Comparison of ENCODE assay signal across 13 cellular contexts in genomic region chr3:126850370-126851085, GRCh38.
A peak's percentile ranks its signal among the peaks of the same experiment; 100 is the strongest.
DNase-seq lines count a peak whose midpoint lies in the region; ATAC-seq, FAIRE-seq and TF ChIP-seq lines count a peak whose summit lies in the region.
"Had no signal": no experiment of that assay in that cellular context is flagged by ENCODE, and none has a peak within 500 bp of the region (broad histone marks: within the 10 kb centered on the region; RNA-seq: fewer than 3 reads in every experiment).

No MANE protein-coding gene starts in this region.

- peak overlapping the region; percentile 95 for H3K27ac Mint-ChIP-seq in endodermal cell
- H3K27ac Mint-ChIP-seq: immature natural killer cell had no signal

- H3K9ac ChIP-seq in endodermal cell (ENCODE audit: extremely low read depth, low read length, poor library complexity, severe bottlenecking): peak overlapping the region; percentile 68

- H3K27me3 Mint-ChIP-seq in endodermal cell (ENCODE audit: insufficient read depth): no peaks in the 10 kb centered on the region

- H3K4me1 Mint-ChIP-seq in endodermal cell: peaks cover 75% of the 10 kb centered on the region
- H3K4me1 Mint-ChIP-seq: immature natural killer cell had no signal

- H3K9me3 ChIP-seq in endodermal cell (ENCODE audit: control insufficient read depth, low read length): no peaks in the 10 kb centered on the region
- no peaks in the 10 kb centered on the region for H3K9me3 ChIP-seq in left lung
- H3K9me3 ChIP-seq: BE2C had no signal

- H3K27me3 ChIP-seq in endodermal cell (ENCODE audit: control insufficient read depth, insufficient read depth, low read length, poor library complexity, severe bottlenecking) (no peaks in the 10 kb centered on the region), left lung (no peaks in the 10 kb centered on the region)
- H3K27me3 ChIP-seq: BE2C had no signal

- intact Hi-C loops in left lung (cut with DNase I): no loop called here

- ATAC-seq in left lung: peak; percentile 91
- ATAC-seq in GM18517 (IDR thresholded peaks at IDR 0.05; ENCODE audit: unreplicated experiment): no peak
- ATAC-seq in HG03432 (IDR thresholded peaks at IDR 0.05; ENCODE audit: unreplicated experiment): no peak
- ATAC-seq: K562 had no signal

- no peak for TF ChIP-seq CTCF in endodermal cell (conservative IDR thresholded peaks at IDR 0.05)
- TF ChIP-seq CTCF in left lung (IDR thresholded peaks at IDR 0.05): no peak

- peaks cover 3% of the 10 kb centered on the region for H3K36me3 Mint-ChIP-seq in endodermal cell (ENCODE audit: low read depth)

- H3K4me1 ChIP-seq in endodermal cell (ENCODE audit: control insufficient read depth, insufficient read depth, low read length) (peaks cover 45% of the 10 kb centered on the region), left lung (no peaks in the 10 kb centered on the region)
- H3K4me1 ChIP-seq: BE2C had no signal

- 39 to 59% methylated on average over 7 to 10 of the region's 10 CpGs for WGBS in endodermal cell (ENCODE audit: insufficient coverage in 1 of 2, insufficient read length in 1 of 2), 2 experiments

- H3K27ac ChIP-seq in endodermal cell (ENCODE audit: low read depth, low read length): peak overlapping the region; percentile 74
- no peak overlapping the region for H3K27ac ChIP-seq in left lung

- no peaks in the 10 kb centered on the region for H3K9me3 Mint-ChIP-seq in endodermal cell
- H3K9me3 Mint-ChIP-seq: immature natural killer cell had no signal

- no peaks in the 10 kb centered on the region for H3K36me3 ChIP-seq in endodermal cell (ENCODE audit: control insufficient read depth, insufficient read depth, low read length)
- H3K36me3 ChIP-seq in left lung: no peaks in the 10 kb centered on the region
- H3K36me3 ChIP-seq: BE2C had no signal

- DNase-seq in 8988T (peak; percentile 62), HTR-8/SVneo (ENCODE audit: insufficient read length, low spot score) (peak; percentile 70), endodermal cell (peak; percentile 95), left lung (no peak), activated gamma-delta T cell treated with Interleukin-2 at 50 U/mL for 16 hours (no peak), NCI-H524 treated with DMSO at 0.1 percent for 48 hours (lab: John Stamatoyannopoulos, UW) (no peak)
- DNase-seq: BE2C; immature natural killer cell; stimulated activated CD4-positive, alpha-beta T cell treated with anti-CD3 and anti-CD28 coated beads, Interleukin-15, amount 100 ng/mL, for 24 hours had no signal

- H3K4me3 ChIP-seq in endodermal cell (ENCODE audit: low read length) (peak overlapping the region; percentile 4), left lung (no peak overlapping the region)
- H3K4me3 ChIP-seq: K562 had no signal

- H3K4me3 Mint-ChIP-seq in endodermal cell: no peak overlapping the region
- H3K4me3 Mint-ChIP-seq: immature natural killer cell had no signal

- peak; percentile 31 for FAIRE-seq in HTR-8/SVneo (lab: Jason Lieb, UNC)
- FAIRE-seq: GM18507, K562 had no signal

Comparison
In these comparisons a context has a peak if more than half of its experiments do, and no peak if none do; other contexts are left out.
1. DNase-seq: peak in 8988T (single experiment), HTR-8/SVneo (single experiment) and endodermal cell (single experiment); none in left lung (0 of 2), activated gamma-delta T cell treated with Interleukin-2 at 50 U/mL for 16 hours (single experiment) and NCI-H524 treated with DMSO at 0.1 percent for 48 hours (single experiment).